In genomic region chr19:3095375-3096191, GRCh38 we compare ENCODE assay signal across 8 cellular contexts. TPM values are rescaled to one million over a fixed set of nuclear protein-coding genes. Genes with fewer than 3 reads are reported as not detected.
A peak's percentile ranks its signal among the peaks of the same experiment; 100 is the strongest.
DNase-seq lines count a peak whose midpoint lies in the region; ATAC-seq, FAIRE-seq and TF ChIP-seq lines count a peak whose summit lies in the region.

No MANE protein-coding gene starts in this region.

- H3K4me3 ChIP-seq in GM12878 (peak overlapping the region; percentile 77; the same call in 1 of the 2 replicates), lung (peak overlapping the region; percentile 98)

- H3K9me3 ChIP-seq in GM12878 (replicated peaks; ENCODE audit: control insufficient read depth, insufficient read depth, low read length) (no peaks in the 10 kb centered on the region), lung (ENCODE audit: control insufficient read depth in 2 of 2, insufficient read depth in 1 of 2, low read length in 1 of 2) (no peaks in the 10 kb centered on the region)

- H3K27me3 ChIP-seq in GM12878 (replicated peaks in 1 of 2; ENCODE audit: control insufficient read depth in 2 of 2, insufficient read depth in 2 of 2, low read length in 1 of 2) (no peaks in the 10 kb centered on the region; a peak in 2 of 4 replicates), lung (ENCODE audit: control insufficient read depth, insufficient read depth) (no peaks in the 10 kb centered on the region)

- RAD21 ChIA-PET in GM12878 (lab: Charles Lee; ENCODE audit: unreplicated experiment) = no interaction called here

- no peak for TF ChIP-seq EP300 in GM12878 (IDR thresholded peaks at IDR 0.05; ENCODE audit: borderline replicate concordance in 1 of 2, control insufficient read depth in 1 of 2, low read depth in 2 of 2, low read length in 2 of 2)

- no peak for TF ChIP-seq POLR2A in GM12878 (IDR thresholded peaks at IDR 0.05; ENCODE audit: low read depth, low read length)

- H3K79me2 ChIP-seq in GM12878 (ENCODE audit: control insufficient read depth, insufficient read depth, low read length) = no peaks in the 10 kb centered on the region

- peak overlapping the region; percentile 92 for H3K4me2 ChIP-seq in GM12878 (ENCODE audit: control insufficient read depth, insufficient read depth)

- H3K4me1 ChIP-seq in GM12878 (ENCODE audit: control insufficient read depth, insufficient read depth, low read length) (peaks cover 17% of the 10 kb centered on the region), lung (ENCODE audit: control insufficient read depth in 2 of 2, insufficient read depth in 2 of 2, low read length in 2 of 2) (peaks cover 12 to 33% of the 10 kb centered on the region in 2 donors)

- peak; percentile 50 for DNase-seq in ELR (ENCODE audit: low read depth)
- peak; percentile 78 for DNase-seq in T follicular helper cell (ENCODE audit: low read depth)
- no peak for DNase-seq in GM12878 (ENCODE audit: low read depth, low spot score)
- no peak for DNase-seq in lung (ENCODE audit: low spot score)
- peak; percentile 56 for DNase-seq in stimulated activated naive CD8-positive, alpha-beta T cell treated with anti-CD3 and anti-CD28 coated beads, Interleukin-15, Interleukin-2, amounts not matched to agents 100 U/mL and 50 U/mL, for 24 hours
- DNase-seq in ACHN = no peak

- TF ChIP-seq CTCF in GM12878 (IDR thresholded peaks at IDR 0.05 in 2 of 3, conservative IDR thresholded peaks at IDR 0.05 in 1 of 3; ENCODE audit: control insufficient read depth in 2 of 3, extremely low read depth in 1 of 3, insufficient read depth in 1 of 3, low read depth in 3 of 3, low read length in 3 of 3) = no peak
- no peak for TF ChIP-seq CTCF in lung (IDR thresholded peaks at IDR 0.05; ENCODE audit: control extremely low read depth, extremely low read depth)

- no peaks in the 10 kb centered on the region for H4K20me1 ChIP-seq in GM12878 (ENCODE audit: control insufficient read depth, insufficient read depth)

- H2AFZ ChIP-seq in GM12878 (ENCODE audit: control insufficient read depth, low read depth, low read length) = no peak overlapping the region

- BruUV-seq in GM12878 (replicated peaks; lab: Mats Ljungman, UMichigan) = no TSS peak

- in situ Hi-C loops in GM12878 (cut with MboI) (no loop called here), ACHN (cut with HindIII; ENCODE audit: low pct_ligation_motif_present, low pct_unique_long_range_greater_than_20kb, low sequenced_read_pairs) (no loop called here)

- H3K27ac ChIP-seq in GM12878 (ENCODE audit: control insufficient read depth, insufficient read depth) (no peak overlapping the region), lung (ENCODE audit: low read depth in 1 of 2, low read length in 1 of 2) (peak overlapping the region; percentile 85 to 89)

- ATAC-seq in GM12878 (peak; percentile 22), lung (ENCODE audit: insufficient read depth, low FRiP score) (no peak), HG03196 (IDR thresholded peaks at IDR 0.05; ENCODE audit: unreplicated experiment) (no peak), GM21786 (IDR thresholded peaks at IDR 0.05; ENCODE audit: unreplicated experiment) (no peak)
- ATAC-seq in stimulated activated naive CD8-positive, alpha-beta T cell treated with anti-CD3 and anti-CD28 coated beads, Interleukin-15, Interleukin-2, amounts not matched to agents 100 U/mL and 50 U/mL, for 24 hours = no peak

- no peak for TF ChIP-seq RAD21 in GM12878 (IDR thresholded peaks at IDR 0.05; ENCODE audit: insufficient read depth, low read depth, low read length)

- 34% methylated on average over 19 of the region's 32 CpGs for WGBS in GM12878 (ENCODE audit: insufficient coverage, insufficient replicate concordance, low lambda C conversion rate, missing lambda C conversion rate)
- WGBS in lung, 2 donors = 6 to 11% methylated on average over 32 of the region's 32 CpGs

- CTCF ChIA-PET in GM12878 (lab: Yijun Ruan, JAX) = interaction anchor here (0.5 to 2.2 kb wide), 4 partner anchors 8 to 321 kb away, joined by 3 to 10 read pairs (median 4); no protein-coding TSS in a partner anchor

- POLR2A ChIA-PET in GM12878 (lab: Charles Lee) = interaction anchor here (0.5 kb wide), 1 partner anchor 988 kb away, joined by 3 read pairs; no protein-coding TSS in a partner anchor

- H3K36me3 ChIP-seq in GM12878 (ENCODE audit: control insufficient read depth in 2 of 2, insufficient read depth in 2 of 2, low read length in 1 of 2) (no peaks in the 10 kb centered on the region), lung (ENCODE audit: control insufficient read depth in 2 of 2, insufficient read depth in 2 of 2, low read length in 2 of 2) (no peaks in the 10 kb centered on the region)

- SMC1A ChIA-PET in GM12878 (lab: Charles Lee; ENCODE audit: uncharacterized antibody, unreplicated experiment) = no interaction called here

- intact Hi-C loops in GM12878 (cut with micrococcal nuclease; ENCODE audit: unreplicated experiment) = no loop called here

- peak overlapping the region; percentile 57 for H3K9ac ChIP-seq in GM12878 (ENCODE audit: control insufficient read depth, insufficient read depth, low read length)

- no peak for FAIRE-seq in GM12878 (lab: Jason Lieb, UNC)

RNA-seq across cellular contexts. Expression of gene GNA11, which starts 1.4 kb away (rescaled TPM):
- total RNA-seq in GM12878 (2013; cell fraction: nucleolus; rRNA removed) = 5.3 and 6.9 TPM in 2 replicates
- total RNA-seq in GM12878 (2014; rRNA removed) (5.0 and 6.8 TPM in 2 replicates), GM12878 (2014; rRNA removed; fragmentation: Illumina TruSeq; extraction: Trizol) (3.0 and 4.7 TPM in 2 replicates), GM12878 (2021) (9.7 and 10.6 TPM in 2 replicates), lung (10 to 100 TPM; 39.4 to 80.9 TPM)
- 3.1 TPM for polyA plus RNA-seq in GM12878 (2011; ENCODE audit: low read depth)
- polyA plus RNA-seq in GM12878 (2011; rRNA removed) (1.1 and 1.6 TPM in 2 replicates), GM12878 (2014; fragmentation: Illumina TruSeq; extraction: Trizol) (7.5 and 7.9 TPM in 2 replicates), GM12878 (2014; fragmentation: Nextera tagmentation; extraction: Ambion mirVana) (under 1 TPM; 0.07 to 0.21 TPM), GM12878 (2014; rRNA removed) (5.5 and 6.4 TPM in 2 replicates), GM12878 (2016; fragmentation: Nextera tagmentation; extraction: Ambion mirVana) (1 to 10 TPM; 1.9 to 2.2 TPM), lung (10 to 100 TPM; 36.8 to 37.1 TPM)
- 3.6 and 4.8 TPM in 2 replicates for polyA plus RNA-seq in GM12878 (2011; cell fraction: cytosol; rRNA removed)
- polyA plus RNA-seq in GM12878 (2011; cell fraction: nucleus; rRNA removed) = 6.0 and 6.4 TPM in 2 replicates
- polyA plus RNA-seq in GM12878 (2012) = 5.0 and 5.7 TPM in 2 replicates
- polyA minus RNA-seq in GM12878 (2011; rRNA and poly(A)+ RNA removed) = 5.2 and 7.8 TPM in 2 replicates
- 1.6 and 2.8 TPM in 2 replicates for polyA minus RNA-seq in GM12878 (2011; cell fraction: cytosol; rRNA and poly(A)+ RNA removed)
- polyA minus RNA-seq in GM12878 (2011; cell fraction: nucleus; rRNA and poly(A)+ RNA removed) = 0.60 and 2.1 TPM in 2 replicates

RNA-seq across cellular contexts. Expression of gene TLE5, which starts 33.3 kb away (rescaled TPM):
- 52.7 and 76.7 TPM in 2 replicates for total RNA-seq in GM12878 (2013; cell fraction: nucleolus; rRNA removed)
- total RNA-seq in GM12878 (2014; rRNA removed) (282 and 299 TPM in 2 replicates), GM12878 (2014; rRNA removed; fragmentation: Illumina TruSeq; extraction: Trizol) (144 and 153 TPM in 2 replicates), GM12878 (2021) (354 and 373 TPM in 2 replicates), lung (100 to 1,000 TPM; 179 to 468 TPM)
- 246 TPM for polyA plus RNA-seq in GM12878 (2011; ENCODE audit: low read depth)
- polyA plus RNA-seq in GM12878 (2011; rRNA removed) (272 and 329 TPM in 2 replicates), GM12878 (2014; fragmentation: Illumina TruSeq; extraction: Trizol) (52.9 and 154 TPM in 2 replicates), GM12878 (2014; fragmentation: Nextera tagmentation; extraction: Ambion mirVana) (10 to 100 TPM in 1 of 2 experiments, 1 to 10 TPM in 1; 2.5 to 13.0 TPM), GM12878 (2014; rRNA removed) (359 and 398 TPM in 2 replicates), GM12878 (2016; fragmentation: Nextera tagmentation; extraction: Ambion mirVana) (100 to 1,000 TPM in 1 of 2 experiments, 10 to 100 TPM in 1; 64.4 to 130 TPM), lung (100 to 1,000 TPM; 352 to 797 TPM)
- polyA plus RNA-seq in GM12878 (2011; cell fraction: cytosol; rRNA removed) = 397 and 591 TPM in 2 replicates
- polyA plus RNA-seq in GM12878 (2011; cell fraction: nucleus; rRNA removed) = 669 and 746 TPM in 2 replicates
- polyA plus RNA-seq in GM12878 (2012) = 274 and 326 TPM in 2 replicates
- 386 and 390 TPM in 2 replicates for polyA minus RNA-seq in GM12878 (2011; rRNA and poly(A)+ RNA removed)
- 245 and 292 TPM in 2 replicates for polyA minus RNA-seq in GM12878 (2011; cell fraction: cytosol; rRNA and poly(A)+ RNA removed)
- polyA minus RNA-seq in GM12878 (2011; cell fraction: nucleus; rRNA and poly(A)+ RNA removed) = 57.5 and 83.1 TPM in 2 replicates

RNA-seq across cellular contexts. Expression of gene GNA15, which starts 40.2 kb away (rescaled TPM):
- total RNA-seq in GM12878 (2013; cell fraction: nucleolus; rRNA removed) = 17.5 and 19.5 TPM in 2 replicates
- 16.7 and 18.0 TPM in 2 replicates for total RNA-seq in GM12878 (2014; rRNA removed)
- 8.7 and 9.5 TPM in 2 replicates for total RNA-seq in GM12878 (2014; rRNA removed; fragmentation: Illumina TruSeq; extraction: Trizol)
- 16.2 and 16.9 TPM in 2 replicates for total RNA-seq in GM12878 (2021)
- 1.9 TPM for polyA plus RNA-seq in GM12878 (2011; ENCODE audit: low read depth)
- polyA plus RNA-seq in GM12878 (2011; rRNA removed) = 10.2 and 16.6 TPM in 2 replicates
- polyA plus RNA-seq in GM12878 (2011; cell fraction: cytosol; rRNA removed) = 23.5 and 26.3 TPM in 2 replicates
- 16.4 and 17.5 TPM in 2 replicates for polyA plus RNA-seq in GM12878 (2011; cell fraction: nucleus; rRNA removed)
- polyA plus RNA-seq in GM12878 (2012) = 6.3 and 11.1 TPM in 2 replicates
- 2.5 and 7.3 TPM in 2 replicates for polyA plus RNA-seq in GM12878 (2014; fragmentation: Illumina TruSeq; extraction: Trizol)
- 1 to 10 TPM in 1 of 2 experiments, under 1 TPM in 1; 0.42 to 1.7 TPM for polyA plus RNA-seq in GM12878 (2014; fragmentation: Nextera tagmentation; extraction: Ambion mirVana)
- 13.0 and 13.8 TPM in 2 replicates for polyA plus RNA-seq in GM12878 (2014; rRNA removed)
- 10 to 100 TPM in 1 of 2 experiments, 1 to 10 TPM in 1; 8.7 to 10.1 TPM for polyA plus RNA-seq in GM12878 (2016; fragmentation: Nextera tagmentation; extraction: Ambion mirVana)
- 13.3 and 23.2 TPM in 2 replicates for polyA minus RNA-seq in GM12878 (2011; rRNA and poly(A)+ RNA removed)
- polyA minus RNA-seq in GM12878 (2011; cell fraction: cytosol; rRNA and poly(A)+ RNA removed) = 10.2 and 11.1 TPM in 2 replicates
- polyA minus RNA-seq in GM12878 (2011; cell fraction: nucleus; rRNA and poly(A)+ RNA removed) = 4.6 and 6.2 TPM in 2 replicates
- 10 to 100 TPM; 18.6 to 36.0 TPM for total RNA-seq in lung
- 10 to 100 TPM; 21.5 to 65.4 TPM for polyA plus RNA-seq in lung

Comparison
In these comparisons a context has a peak if more than half of its experiments do, and no peak if none do; other contexts are left out.
1. DNase-seq: peak in ELR (single experiment), T follicular helper cell (single experiment) and stimulated activated naive CD8-positive, alpha-beta T cell treated with anti-CD3 and anti-CD28 coated beads, Interleukin-15, Interleukin-2, amounts not matched to agents 100 U/mL and 50 U/mL, for 24 hours (single experiment); none in GM12878 (single experiment), lung (single experiment) and ACHN (single experiment).